In the genomic region with DNA sequence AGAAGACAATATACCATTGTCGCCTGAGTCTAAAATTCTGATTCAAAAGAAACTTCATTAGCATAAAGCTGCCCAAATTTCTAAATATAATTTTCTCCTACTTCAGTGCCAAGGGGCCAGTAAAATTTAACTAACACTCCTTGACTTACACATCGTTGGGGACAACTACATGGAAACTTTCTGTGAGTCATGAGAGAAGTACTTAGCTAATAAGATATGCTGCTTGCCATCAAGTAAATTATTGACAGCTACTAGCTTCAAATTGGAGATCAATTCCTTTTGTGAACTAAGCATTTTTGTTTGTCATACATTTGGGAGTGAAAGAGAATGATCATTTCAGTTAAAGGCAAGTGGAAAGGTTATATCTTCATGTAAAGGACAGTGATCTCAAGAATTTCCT, we compare ENCODE assay signal across 28 cellular contexts.
"Had no signal": no experiment of that assay in that cellular context is flagged by ENCODE, and none has a peak within 500 bp of the region (broad histone marks: within the 10 kb centered on the region; RNA-seq: fewer than 3 reads in every experiment).

No MANE protein-coding gene starts in this region.

- DNase-seq: activated CD4-positive, alpha-beta memory T cell treated with anti-CD3 and anti-CD28 coated beads, Interleukin-2, amount 10 ng/mL, durations not matched to agents 7 days and 5 days; activated CD4-positive, alpha-beta T cell treated with anti-CD3 and anti-CD28 coated beads for 1 hour; activated CD4-positive, alpha-beta T cell treated with anti-CD3 and anti-CD28 coated beads for 4 hours; activated CD4-positive, alpha-beta T cell treated with anti-CD3 and anti-CD28 coated beads, Interleukin-2, amount 10 ng/mL, durations not matched to agents 7 days and 5 days; activated CD4-positive, alpha-beta T cell treated with anti-CD3 and anti-CD28 coated beads, Interleukin-2, amount 50 U/mL, for 4 hours; activated CD8-positive, alpha-beta memory T cell treated with anti-CD3 and anti-CD28 coated beads, Interleukin-2, amount 50 U/mL, for 48 hours; activated gamma-delta T cell; activated naive CD4-positive, alpha-beta T cell; activated naive CD4-positive, alpha-beta T cell treated with anti-CD3 and anti-CD28 coated beads, Interleukin-2, amount 10 ng/mL, durations not matched to agents 7 days and 5 days; activated naive CD8-positive, alpha-beta T cell treated with anti-CD3 and anti-CD28 coated beads, Interleukin-2, amount 10 ng/mL, durations not matched to agents 7 days and 5 days; activated T-cell treated with anti-CD3 and anti-CD28 coated beads for 4 hours; activated T-cell treated with anti-CD3 and anti-CD28 coated beads, Interleukin-2, amount 50 U/mL, for 24 hours; activated T-cell treated with anti-CD3 and anti-CD28 coated beads, Interleukin-2, amount 50 U/mL, for 72 hours; central memory CD4-positive, alpha-beta T cell; cerebellar nuclear complex; colonic mucosa; dorsolateral prefrontal cortex; effector memory CD8-positive, alpha-beta T cell; esophagus squamous epithelium; foreskin melanocyte; head of caudate nucleus; SW 1271; T-cell; T1000 had no signal

- H3K27ac ChIP-seq: ascending aorta, breast epithelium, cardiac muscle cell, colonic mucosa, dorsolateral prefrontal cortex, esophagus squamous epithelium, gastroesophageal sphincter had no signal

- H3K4me3 ChIP-seq: ascending aorta, breast epithelium, cardiac muscle cell, colonic mucosa, dorsolateral prefrontal cortex, esophagus squamous epithelium, gastroesophageal sphincter had no signal
